ENCODE assay signal across 8 cellular contexts in genomic region chr10:80472234-80473095, GRCh38. TPM values are rescaled to one million over a fixed set of nuclear protein-coding genes. Genes with fewer than 3 reads are reported as not detected.
DNase-seq lines count a peak whose midpoint lies in the region; ATAC-seq and TF ChIP-seq lines count a peak whose summit lies in the region.

No MANE protein-coding gene starts in this region.

- no peak for TF ChIP-seq RAD21 in HCT116 (IDR thresholded peaks at IDR 0.05; ENCODE audit: low read depth)

- H3K36me3 ChIP-seq in HCT116 (ENCODE audit: control insufficient read depth in 1 of 2, insufficient read depth in 2 of 2, low read length in 2 of 2) (peaks cover 0 to 13% of the 10 kb centered on the region in 2 experiments; a peak in 1 of 4 replicates), PC-9 (ENCODE audit: low read depth) (peaks cover 57% of the 10 kb centered on the region), endodermal cell (ENCODE audit: control insufficient read depth, insufficient read depth, low read length) (peaks cover 49% of the 10 kb centered on the region), HAP-1 (replicated peaks) (no peaks in the 10 kb centered on the region; the same call in 1 of the 2 replicates)

- BruUV-seq in HCT116 (replicated peaks; lab: Mats Ljungman, UMichigan): no TSS peak
- TSS peak; percentile 5 for BruUV-seq in PC-9 (replicated peaks; lab: Mats Ljungman, UMichigan)

- 86 to 89% methylated on average over 7 to 9 of the region's 9 CpGs for WGBS in endodermal cell (ENCODE audit: insufficient coverage in 1 of 2, insufficient read length in 1 of 2), 2 experiments

- H3K4me3 ChIP-seq in HCT116 (replicated peaks in 1 of 2; ENCODE audit: low read depth in 1 of 2, low read length in 2 of 2): peak overlapping the region in 1 of 2 experiments; percentile 23; a peak in 1 of 4 replicates
- peak overlapping the region; percentile 7; the same call in 1 of the 2 replicates for H3K4me3 ChIP-seq in PC-9
- no peak overlapping the region for H3K4me3 ChIP-seq in endodermal cell (ENCODE audit: low read length)
- H3K4me3 ChIP-seq in HAP-1: no peak overlapping the region

- H3F3A ChIP-seq in PC-9 (ENCODE audit: insufficient read depth, low read depth): peaks cover 88% of the 10 kb centered on the region

- H3K27me3 Mint-ChIP-seq in endothelial cell (ENCODE audit: unreplicated experiment) (peaks cover 2% of the 10 kb centered on the region), endodermal cell (ENCODE audit: insufficient read depth) (no peaks in the 10 kb centered on the region)
- no peaks in the 10 kb centered on the region for H3K27me3 Mint-ChIP-seq in stimulated activated naive CD8-positive, alpha-beta T cell treated with anti-CD3 and anti-CD28 coated beads, Interleukin-15, Interleukin-2, amounts not matched to agents 100 ng/mL and 50 ng/mL, for 24 hours

- H3K27ac ChIP-seq in HCT116 (ENCODE audit: low read depth, low read length) (peak overlapping the region; percentile 51), PC-9 (peak overlapping the region; percentile 91), endodermal cell (ENCODE audit: low read depth, low read length) (no peak overlapping the region)

- POLR2A ChIA-PET in HCT116 (lab: Charles Lee) (interaction anchor here (1.0 kb wide), 1 partner anchor 12 kb away, joined by 3 read pairs; no protein-coding TSS in a partner anchor), PC-9 (lab: Charles Lee; ENCODE audit: unreplicated experiment) (interaction anchor here (0.6 to 1.2 kb wide), 8 partner anchors 10 to 64 kb away, joined by 3 to 36 read pairs (median 4); partner anchors contain the start of gene PRXL2A)

- H3K4me1 ChIP-seq in HCT116 (ENCODE audit: control insufficient read depth in 1 of 2, insufficient read depth in 2 of 2, low read length in 2 of 2): peaks cover 53 to 86% of the 10 kb centered on the region in 2 experiments
- peaks cover 97% of the 10 kb centered on the region for H3K4me1 ChIP-seq in PC-9 (replicated peaks; ENCODE audit: insufficient read depth)
- H3K4me1 ChIP-seq in endodermal cell (ENCODE audit: control insufficient read depth, insufficient read depth, low read length): peaks cover 15% of the 10 kb centered on the region
- H3K4me1 ChIP-seq in HAP-1: peaks cover 2% of the 10 kb centered on the region; the same call in 1 of the 2 replicates

- peaks cover 4% of the 10 kb centered on the region; the same call in 1 of the 2 replicates for H4K20me1 ChIP-seq in HCT116 (ENCODE audit: insufficient read depth)
- H4K20me1 ChIP-seq in PC-9 (ENCODE audit: insufficient read depth): 0 out of 2 replicates have a peak, but pooled peaks cover 4% of the 10 kb centered on the region

- H3K9me2 ChIP-seq in HCT116 (ENCODE audit: insufficient read depth): no peaks in the 10 kb centered on the region
- no peaks in the 10 kb centered on the region for H3K9me2 ChIP-seq in PC-9 (ENCODE audit: insufficient read depth)

- peaks cover 99% of the 10 kb centered on the region for H3K79me2 ChIP-seq in HCT116 (ENCODE audit: insufficient read depth, low read length)
- peaks cover 98% of the 10 kb centered on the region for H3K79me2 ChIP-seq in PC-9 (ENCODE audit: low read depth)

- DNase-seq in activated CD4-positive, alpha-beta T cell treated with anti-CD3 and anti-CD28 coated beads for 48 hours: peak; percentile 59
- DNase-seq in activated CD4-positive, alpha-beta T cell treated with anti-CD3 and anti-CD28 coated beads, Interleukin-2, amount 50 U/mL, for 4 hours: no peak
- DNase-seq in HCT116 (ENCODE audit: low read depth, low spot score): no peak
- DNase-seq in PC-9: peak; percentile 41 to 85
- DNase-seq in endothelial cell (ENCODE audit: low spot score): no peak
- no peak for DNase-seq in endodermal cell
- DNase-seq in HAP-1 (ENCODE audit: low spot score in 2 of 2): no peak

- peak overlapping the region; percentile 6 for H3K27ac Mint-ChIP-seq in endothelial cell (ENCODE audit: unreplicated experiment)
- peak overlapping the region; percentile 98 for H3K27ac Mint-ChIP-seq in stimulated activated naive CD8-positive, alpha-beta T cell treated with anti-CD3 and anti-CD28 coated beads, Interleukin-15, Interleukin-2, amounts not matched to agents 100 ng/mL and 50 ng/mL, for 24 hours
- no peak overlapping the region for H3K27ac Mint-ChIP-seq in endodermal cell

- peaks cover 44% of the 10 kb centered on the region for H3K4me1 Mint-ChIP-seq in endothelial cell (ENCODE audit: unreplicated experiment)
- peaks cover 96% of the 10 kb centered on the region for H3K4me1 Mint-ChIP-seq in stimulated activated naive CD8-positive, alpha-beta T cell treated with anti-CD3 and anti-CD28 coated beads, Interleukin-15, Interleukin-2, amounts not matched to agents 100 ng/mL and 50 ng/mL, for 24 hours (ENCODE audit: low read depth)
- peaks cover 35% of the 10 kb centered on the region for H3K4me1 Mint-ChIP-seq in endodermal cell

- in situ Hi-C loops in HAP-1 (cut with MboI; ENCODE audit: low sequenced_read_pairs): no loop called here

- H3K9ac ChIP-seq in HCT116 (ENCODE audit: low read length): peak overlapping the region; percentile 37
- H3K9ac ChIP-seq in endodermal cell (ENCODE audit: extremely low read depth, low read length, poor library complexity, severe bottlenecking): no peak overlapping the region

- H3K36me3 Mint-ChIP-seq in endothelial cell (ENCODE audit: low read depth, unreplicated experiment) (peaks cover 25% of the 10 kb centered on the region), endodermal cell (ENCODE audit: low read depth) (peaks cover 38% of the 10 kb centered on the region)
- peaks cover 25% of the 10 kb centered on the region for H3K36me3 Mint-ChIP-seq in stimulated activated naive CD8-positive, alpha-beta T cell treated with anti-CD3 and anti-CD28 coated beads, Interleukin-15, Interleukin-2, amounts not matched to agents 100 ng/mL and 50 ng/mL, for 24 hours (ENCODE audit: low read depth)

- no peak for TF ChIP-seq POLR2A in HCT116 (IDR thresholded peaks at IDR 0.05; ENCODE audit: borderline replicate concordance, extremely low read depth, insufficient read depth, insufficient read length)

- no peaks in the 10 kb centered on the region for H3K9me3 Mint-ChIP-seq in endothelial cell (ENCODE audit: unreplicated experiment)
- H3K9me3 Mint-ChIP-seq in stimulated activated naive CD8-positive, alpha-beta T cell treated with anti-CD3 and anti-CD28 coated beads, Interleukin-15, Interleukin-2, amounts not matched to agents 100 ng/mL and 50 ng/mL, for 24 hours: no peaks in the 10 kb centered on the region
- no peaks in the 10 kb centered on the region for H3K9me3 Mint-ChIP-seq in endodermal cell

- peaks cover 0 to 3% of the 10 kb centered on the region in 2 experiments; a peak in 1 of 4 replicates for H3K9me3 ChIP-seq in HCT116 (ENCODE audit: control insufficient read depth in 1 of 2, insufficient read depth in 1 of 2, low read depth in 1 of 2, low read length in 2 of 2)
- H3K9me3 ChIP-seq in PC-9 (ENCODE audit: insufficient read depth, low read depth): no peaks in the 10 kb centered on the region
- H3K9me3 ChIP-seq in endodermal cell (ENCODE audit: control insufficient read depth, low read length): peaks cover under 1% of the 10 kb centered on the region
- no peaks in the 10 kb centered on the region for H3K9me3 ChIP-seq in HAP-1

- intact Hi-C loops in HCT116 (cut with micrococcal nuclease) (no loop called here), PC-9 (cut with micrococcal nuclease; ENCODE audit: unreplicated experiment) (no loop called here)

- H2AFZ ChIP-seq in HCT116 (ENCODE audit: low read depth, low read length, poor library complexity, severe bottlenecking): no peak overlapping the region
- H2AFZ ChIP-seq in PC-9: no peak overlapping the region

- ATAC-seq in HCT116: 0 out of 2 replicates have a peak, but pooled peaks have one; percentile 30

- RAD21 ChIA-PET in HCT116 (lab: Charles Lee; ENCODE audit: low non-redundant PET in 1 of 2, low total read pairs in 2 of 2, uncharacterized antibody in 2 of 2, unreplicated experiment in 2 of 2): interaction anchor here (0.6 to 1.3 kb wide), 3 partner anchors 14 to 33 kb away, joined by 3 to 6 read pairs (median 3); no protein-coding TSS in a partner anchor

- H3K4me2 ChIP-seq in HCT116 (ENCODE audit: low read length) (peak overlapping the region; percentile 69), PC-9 (peak overlapping the region; percentile 56)

- no peaks in the 10 kb centered on the region for H3K27me3 ChIP-seq in HCT116 (ENCODE audit: insufficient read depth, low read length)
- no peaks in the 10 kb centered on the region for H3K27me3 ChIP-seq in PC-9 (ENCODE audit: insufficient read depth, low read depth)
- H3K27me3 ChIP-seq in endodermal cell (ENCODE audit: control insufficient read depth, insufficient read depth, low read length, poor library complexity, severe bottlenecking): no peaks in the 10 kb centered on the region
- no peaks in the 10 kb centered on the region for H3K27me3 ChIP-seq in HAP-1 (ENCODE audit: low read depth)

- TF ChIP-seq CTCF in HCT116 (IDR thresholded peaks at IDR 0.05 in 2 of 3, conservative IDR thresholded peaks at IDR 0.05 in 1 of 3; ENCODE audit: borderline replicate concordance in 1 of 3, insufficient read depth in 1 of 3, low read depth in 2 of 3, low read length in 2 of 3) (peak in 2 of 3 experiments; percentile 2 to 26; a peak in 1 of 6 replicates), PC-9 (conservative IDR thresholded peaks at IDR 0.05) (no peak), endothelial cell (IDR thresholded peaks at IDR 0.05; ENCODE audit: unreplicated experiment) (no peak), endodermal cell (conservative IDR thresholded peaks at IDR 0.05) (no peak)

- H3K4me3 Mint-ChIP-seq in endothelial cell (ENCODE audit: unreplicated experiment) (peak overlapping the region; percentile 51), endodermal cell (no peak overlapping the region)
- peak overlapping the region; percentile 66 for H3K4me3 Mint-ChIP-seq in stimulated activated naive CD8-positive, alpha-beta T cell treated with anti-CD3 and anti-CD28 coated beads, Interleukin-15, Interleukin-2, amounts not matched to agents 100 ng/mL and 50 ng/mL, for 24 hours

- CTCF ChIA-PET in HCT116 (lab: Charles Lee) (interaction anchor here (1.0 to 3.3 kb wide), 5 partner anchors 10 to 36 kb away, joined by 3 to 25 read pairs (median 5); no protein-coding TSS in a partner anchor), PC-9 (lab: Charles Lee) (interaction anchor here (0.6 to 2.0 kb wide), 3 partner anchors 13 to 33 kb away, joined by 3 to 10 read pairs (median 5); no protein-coding TSS in a partner anchor)

TF ChIP-seq in HCT116, 20 proteins besides CTCF, POLR2A, EP300 and RAD21 (continues in another document):
- TF ChIP-seq SRF (IDR thresholded peaks at IDR 0.05; ENCODE audit: low read depth): no peak

RNA-seq across cellular contexts. Expression of gene TSPAN14, which starts 18.4 kb away (rescaled TPM):
- 86.8 TPM for total RNA-seq in HCT116 (2021; ENCODE audit: unreplicated experiment)
- 61.9 and 66.2 TPM in 2 replicates for polyA plus RNA-seq in HCT116 (2012)
- total RNA-seq in PC-9 (2021): 114 and 135 TPM in 2 replicates
- total RNA-seq in endothelial cell (ENCODE audit: unreplicated experiment): 147 TPM
- 100 to 1,000 TPM; 121 to 123 TPM for total RNA-seq in endodermal cell
- polyA plus RNA-seq in endodermal cell (2013, experiment 1 of 2): 142 TPM
- 127 TPM for polyA plus RNA-seq in endodermal cell (2013, experiment 2 of 2)

Comparison
In these comparisons a context has a peak if more than half of its experiments do, and no peak if none do; other contexts are left out.
1. DNase-seq: peak in activated CD4-positive, alpha-beta T cell treated with anti-CD3 and anti-CD28 coated beads for 48 hours (single experiment) and PC-9 (2 of 2); none in activated CD4-positive, alpha-beta T cell treated with anti-CD3 and anti-CD28 coated beads, Interleukin-2, amount 50 U/mL, for 4 hours (0 of 2), HCT116 (single experiment), endothelial cell (single experiment), endodermal cell (single experiment) and HAP-1 (0 of 2).
2. CTCF ChIP-seq: peak in HCT116 (2 of 3); none in PC-9 (single experiment), endothelial cell (single experiment) and endodermal cell (single experiment).